Comparison of ENCODE assay signal across 1 cellular context in the genomic region with DNA sequence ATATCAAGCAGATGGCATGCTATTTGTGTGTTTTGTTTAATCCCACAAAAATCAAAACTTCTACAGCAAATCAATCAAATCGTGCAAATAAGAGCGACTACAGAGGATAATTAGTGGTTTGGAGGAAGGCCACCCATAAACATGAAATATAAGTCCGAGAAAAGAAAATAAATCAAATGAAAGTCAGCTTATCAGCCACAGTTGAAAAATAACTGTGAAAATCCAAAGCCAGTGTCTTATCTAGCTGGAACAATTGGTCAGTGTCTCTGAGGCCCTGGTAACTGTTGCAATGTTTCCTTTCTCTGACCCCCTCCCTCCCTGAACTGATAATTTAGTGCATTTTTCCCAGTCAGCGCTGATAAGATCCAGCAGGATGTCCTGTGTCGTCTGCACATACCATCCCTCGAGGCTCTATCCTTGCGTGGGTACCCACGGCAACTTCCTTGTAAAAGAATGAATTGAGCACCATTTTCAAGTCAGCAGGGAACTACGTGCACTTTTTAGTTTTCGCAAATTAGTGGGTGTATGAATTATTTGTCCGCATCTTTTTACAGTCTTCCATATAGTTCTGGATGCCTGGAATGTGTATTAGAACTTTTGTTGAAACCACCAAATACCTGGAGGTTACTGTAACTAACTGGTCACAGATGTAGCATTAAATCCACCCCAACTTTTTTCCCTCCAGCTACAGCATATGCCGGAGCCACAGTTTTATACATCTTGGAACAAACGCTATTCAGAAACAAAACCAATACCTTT.
TF ChIP-seq lines count a peak whose summit lies in the region.

No MANE protein-coding gene starts in this region.

TF ChIP-seq in K562, 482 proteins besides CTCF, POLR2A, EP300 and RAD21 (continued from another document and continues in another):
- TF ChIP-seq, protein P1, sequence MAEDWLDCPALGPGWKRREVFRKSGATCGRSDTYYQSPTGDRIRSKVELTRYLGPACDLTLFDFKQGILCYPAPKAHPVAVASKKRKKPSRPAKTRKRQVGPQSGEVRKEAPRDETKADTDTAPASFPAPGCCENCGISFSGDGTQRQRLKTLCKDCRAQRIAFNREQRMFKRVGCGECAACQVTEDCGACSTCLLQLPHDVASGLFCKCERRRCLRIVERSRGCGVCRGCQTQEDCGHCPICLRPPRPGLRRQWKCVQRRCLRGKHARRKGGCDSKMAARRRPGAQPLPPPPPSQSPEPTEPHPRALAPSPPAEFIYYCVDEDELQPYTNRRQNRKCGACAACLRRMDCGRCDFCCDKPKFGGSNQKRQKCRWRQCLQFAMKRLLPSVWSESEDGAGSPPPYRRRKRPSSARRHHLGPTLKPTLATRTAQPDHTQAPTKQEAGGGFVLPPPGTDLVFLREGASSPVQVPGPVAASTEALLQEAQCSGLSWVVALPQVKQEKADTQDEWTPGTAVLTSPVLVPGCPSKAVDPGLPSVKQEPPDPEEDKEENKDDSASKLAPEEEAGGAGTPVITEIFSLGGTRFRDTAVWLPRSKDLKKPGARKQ (CRISPR knock-in tag; IDR thresholded peaks at IDR 0.05), result no peak
- TF ChIP-seq, protein P2, sequence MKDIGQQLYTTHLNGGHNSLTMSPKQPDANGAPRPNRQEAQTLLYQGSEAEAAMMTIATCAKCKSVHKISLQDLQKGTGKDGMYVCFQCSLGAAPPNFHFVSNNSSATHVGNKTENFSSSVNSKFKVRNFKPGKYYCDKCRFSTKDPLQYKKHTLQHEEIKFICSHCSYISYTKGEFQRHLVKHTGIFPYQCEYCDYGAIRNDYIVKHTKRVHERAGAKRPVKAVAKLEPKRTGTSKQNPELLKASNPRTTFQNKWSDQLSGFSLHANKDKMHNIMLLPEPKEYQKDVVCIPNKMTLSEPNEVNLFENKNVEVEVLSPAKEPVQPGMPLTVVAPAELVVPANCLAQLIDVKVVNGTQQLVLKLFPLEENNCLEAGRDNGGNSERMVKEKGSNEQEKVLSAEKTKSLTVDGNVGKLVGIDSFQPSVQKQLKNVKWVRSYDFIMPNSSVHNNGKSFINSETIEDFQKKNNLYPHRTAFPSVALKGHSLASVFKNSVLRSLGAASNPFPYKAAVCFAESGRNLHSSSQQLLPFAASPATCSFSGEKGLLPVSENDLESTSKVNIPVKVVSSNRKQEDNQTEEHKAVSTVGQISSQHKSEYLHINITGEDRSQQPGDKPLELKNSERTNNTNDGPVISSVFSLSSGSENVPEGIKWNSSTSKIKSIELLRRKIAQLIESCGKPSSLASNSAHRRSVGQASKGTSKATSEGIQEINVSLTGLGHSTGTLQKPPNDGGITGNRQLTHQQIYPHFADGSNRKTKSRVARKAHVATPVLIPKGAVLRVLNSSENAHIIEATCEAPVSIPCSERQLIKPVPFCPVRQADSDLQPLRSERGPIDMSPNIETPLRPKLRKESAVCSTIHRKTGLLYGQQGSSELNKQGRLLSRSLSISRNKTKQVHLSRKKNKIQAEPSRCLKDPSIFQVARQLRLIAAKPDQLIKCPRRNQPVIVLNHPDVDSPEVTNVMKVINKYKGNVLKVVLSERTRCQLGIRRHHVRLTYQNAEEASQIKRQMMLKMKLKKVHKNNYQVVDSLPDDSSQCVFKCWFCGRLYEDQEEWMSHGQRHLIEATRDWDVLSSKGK (CRISPR knock-in tag; IDR thresholded peaks at IDR 0.05), result no peak
- TF ChIP-seq THRAP3 (IDR thresholded peaks at IDR 0.05; ENCODE audit: borderline replicate concordance) (no peak), ZNF124 (CRISPR knock-in tag; IDR thresholded peaks at IDR 0.05) (no peak), NCOA1 (IDR thresholded peaks at IDR 0.05; ENCODE audit: low read depth) (no peak), PCBP2 (IDR thresholded peaks at IDR 0.05; ENCODE audit: low read depth, low read length, poor library complexity, severe bottlenecking) (no peak), ELF4 (CRISPR knock-in tag; IDR thresholded peaks at IDR 0.05) (peak; percentile 70; the same call in 1 of the 2 replicates), ZFPM2 (CRISPR knock-in tag; IDR thresholded peaks at IDR 0.05) (no peak), ZNF75A (CRISPR knock-in tag; IDR thresholded peaks at IDR 0.05) (no peak), NFRKB (IDR thresholded peaks at IDR 0.05; ENCODE audit: low read depth) (no peak), SIRT6 (IDR thresholded peaks at IDR 0.05; ENCODE audit: low read depth, low read length) (no peak), ZNF717 (CRISPR knock-in tag; IDR thresholded peaks at IDR 0.05) (no peak), NR2C2 (CRISPR knock-in tag; IDR thresholded peaks at IDR 0.05) (no peak), NR2C2 (tag; IDR thresholded peaks at IDR 0.05) (peak; percentile 32; the same call in 1 of the 2 replicates), PHF20 (IDR thresholded peaks at IDR 0.05; ENCODE audit: partially characterized antibody) (no peak), BACH1 (tag; IDR thresholded peaks at IDR 0.05) (0 out of 2 replicates have a peak, but pooled peaks have one; percentile 62)
- TF ChIP-seq, protein P3, sequence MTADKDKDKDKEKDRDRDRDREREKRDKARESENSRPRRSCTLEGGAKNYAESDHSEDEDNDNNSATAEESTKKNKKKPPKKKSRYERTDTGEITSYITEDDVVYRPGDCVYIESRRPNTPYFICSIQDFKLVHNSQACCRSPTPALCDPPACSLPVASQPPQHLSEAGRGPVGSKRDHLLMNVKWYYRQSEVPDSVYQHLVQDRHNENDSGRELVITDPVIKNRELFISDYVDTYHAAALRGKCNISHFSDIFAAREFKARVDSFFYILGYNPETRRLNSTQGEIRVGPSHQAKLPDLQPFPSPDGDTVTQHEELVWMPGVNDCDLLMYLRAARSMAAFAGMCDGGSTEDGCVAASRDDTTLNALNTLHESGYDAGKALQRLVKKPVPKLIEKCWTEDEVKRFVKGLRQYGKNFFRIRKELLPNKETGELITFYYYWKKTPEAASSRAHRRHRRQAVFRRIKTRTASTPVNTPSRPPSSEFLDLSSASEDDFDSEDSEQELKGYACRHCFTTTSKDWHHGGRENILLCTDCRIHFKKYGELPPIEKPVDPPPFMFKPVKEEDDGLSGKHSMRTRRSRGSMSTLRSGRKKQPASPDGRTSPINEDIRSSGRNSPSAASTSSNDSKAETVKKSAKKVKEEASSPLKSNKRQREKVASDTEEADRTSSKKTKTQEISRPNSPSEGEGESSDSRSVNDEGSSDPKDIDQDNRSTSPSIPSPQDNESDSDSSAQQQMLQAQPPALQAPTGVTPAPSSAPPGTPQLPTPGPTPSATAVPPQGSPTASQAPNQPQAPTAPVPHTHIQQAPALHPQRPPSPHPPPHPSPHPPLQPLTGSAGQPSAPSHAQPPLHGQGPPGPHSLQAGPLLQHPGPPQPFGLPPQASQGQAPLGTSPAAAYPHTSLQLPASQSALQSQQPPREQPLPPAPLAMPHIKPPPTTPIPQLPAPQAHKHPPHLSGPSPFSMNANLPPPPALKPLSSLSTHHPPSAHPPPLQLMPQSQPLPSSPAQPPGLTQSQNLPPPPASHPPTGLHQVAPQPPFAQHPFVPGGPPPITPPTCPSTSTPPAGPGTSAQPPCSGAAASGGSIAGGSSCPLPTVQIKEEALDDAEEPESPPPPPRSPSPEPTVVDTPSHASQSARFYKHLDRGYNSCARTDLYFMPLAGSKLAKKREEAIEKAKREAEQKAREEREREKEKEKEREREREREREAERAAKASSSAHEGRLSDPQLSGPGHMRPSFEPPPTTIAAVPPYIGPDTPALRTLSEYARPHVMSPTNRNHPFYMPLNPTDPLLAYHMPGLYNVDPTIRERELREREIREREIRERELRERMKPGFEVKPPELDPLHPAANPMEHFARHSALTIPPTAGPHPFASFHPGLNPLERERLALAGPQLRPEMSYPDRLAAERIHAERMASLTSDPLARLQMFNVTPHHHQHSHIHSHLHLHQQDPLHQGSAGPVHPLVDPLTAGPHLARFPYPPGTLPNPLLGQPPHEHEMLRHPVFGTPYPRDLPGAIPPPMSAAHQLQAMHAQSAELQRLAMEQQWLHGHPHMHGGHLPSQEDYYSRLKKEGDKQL (CRISPR knock-in tag; IDR thresholded peaks at IDR 0.05; ENCODE audit: borderline replicate concordance), result no peak
- TF ChIP-seq, protein P4, sequence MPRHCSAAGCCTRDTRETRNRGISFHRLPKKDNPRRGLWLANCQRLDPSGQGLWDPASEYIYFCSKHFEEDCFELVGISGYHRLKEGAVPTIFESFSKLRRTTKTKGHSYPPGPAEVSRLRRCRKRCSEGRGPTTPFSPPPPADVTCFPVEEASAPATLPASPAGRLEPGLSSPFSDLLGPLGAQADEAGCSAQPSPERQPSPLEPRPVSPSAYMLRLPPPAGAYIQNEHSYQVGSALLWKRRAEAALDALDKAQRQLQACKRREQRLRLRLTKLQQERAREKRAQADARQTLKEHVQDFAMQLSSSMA (CRISPR knock-in tag; IDR thresholded peaks at IDR 0.05), result no peak
- TF ChIP-seq, protein P5, sequence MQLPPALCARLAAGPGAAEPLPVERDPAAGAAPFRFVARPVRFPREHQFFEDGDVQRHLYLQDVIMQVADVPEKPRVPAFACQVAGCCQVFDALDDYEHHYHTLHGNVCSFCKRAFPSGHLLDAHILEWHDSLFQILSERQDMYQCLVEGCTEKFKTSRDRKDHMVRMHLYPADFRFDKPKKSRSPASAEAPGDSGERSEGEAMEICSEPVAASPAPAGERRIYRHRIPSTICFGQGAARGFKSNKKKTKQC (CRISPR knock-in tag; IDR thresholded peaks at IDR 0.05), result no peak
- TF ChIP-seq, protein P6, sequence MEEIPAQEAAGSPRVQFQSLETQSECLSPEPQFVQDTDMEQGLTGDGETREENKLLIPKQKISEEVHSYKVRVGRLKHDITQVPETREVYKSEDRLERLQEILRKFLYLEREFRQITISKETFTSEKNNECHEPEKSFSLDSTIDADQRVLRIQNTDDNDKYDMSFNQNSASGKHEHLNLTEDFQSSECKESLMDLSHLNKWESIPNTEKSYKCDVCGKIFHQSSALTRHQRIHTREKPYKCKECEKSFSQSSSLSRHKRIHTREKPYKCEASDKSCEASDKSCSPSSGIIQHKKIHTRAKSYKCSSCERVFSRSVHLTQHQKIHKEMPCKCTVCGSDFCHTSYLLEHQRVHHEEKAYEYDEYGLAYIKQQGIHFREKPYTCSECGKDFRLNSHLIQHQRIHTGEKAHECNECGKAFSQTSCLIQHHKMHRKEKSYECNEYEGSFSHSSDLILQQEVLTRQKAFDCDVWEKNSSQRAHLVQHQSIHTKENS (CRISPR knock-in tag; IDR thresholded peaks at IDR 0.05), result no peak
- TF ChIP-seq, protein P7, sequence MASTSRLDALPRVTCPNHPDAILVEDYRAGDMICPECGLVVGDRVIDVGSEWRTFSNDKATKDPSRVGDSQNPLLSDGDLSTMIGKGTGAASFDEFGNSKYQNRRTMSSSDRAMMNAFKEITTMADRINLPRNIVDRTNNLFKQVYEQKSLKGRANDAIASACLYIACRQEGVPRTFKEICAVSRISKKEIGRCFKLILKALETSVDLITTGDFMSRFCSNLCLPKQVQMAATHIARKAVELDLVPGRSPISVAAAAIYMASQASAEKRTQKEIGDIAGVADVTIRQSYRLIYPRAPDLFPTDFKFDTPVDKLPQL (IDR thresholded peaks at IDR 0.05; ENCODE audit: extremely low read depth, insufficient read length), result no peak
- TF ChIP-seq, protein P8, sequence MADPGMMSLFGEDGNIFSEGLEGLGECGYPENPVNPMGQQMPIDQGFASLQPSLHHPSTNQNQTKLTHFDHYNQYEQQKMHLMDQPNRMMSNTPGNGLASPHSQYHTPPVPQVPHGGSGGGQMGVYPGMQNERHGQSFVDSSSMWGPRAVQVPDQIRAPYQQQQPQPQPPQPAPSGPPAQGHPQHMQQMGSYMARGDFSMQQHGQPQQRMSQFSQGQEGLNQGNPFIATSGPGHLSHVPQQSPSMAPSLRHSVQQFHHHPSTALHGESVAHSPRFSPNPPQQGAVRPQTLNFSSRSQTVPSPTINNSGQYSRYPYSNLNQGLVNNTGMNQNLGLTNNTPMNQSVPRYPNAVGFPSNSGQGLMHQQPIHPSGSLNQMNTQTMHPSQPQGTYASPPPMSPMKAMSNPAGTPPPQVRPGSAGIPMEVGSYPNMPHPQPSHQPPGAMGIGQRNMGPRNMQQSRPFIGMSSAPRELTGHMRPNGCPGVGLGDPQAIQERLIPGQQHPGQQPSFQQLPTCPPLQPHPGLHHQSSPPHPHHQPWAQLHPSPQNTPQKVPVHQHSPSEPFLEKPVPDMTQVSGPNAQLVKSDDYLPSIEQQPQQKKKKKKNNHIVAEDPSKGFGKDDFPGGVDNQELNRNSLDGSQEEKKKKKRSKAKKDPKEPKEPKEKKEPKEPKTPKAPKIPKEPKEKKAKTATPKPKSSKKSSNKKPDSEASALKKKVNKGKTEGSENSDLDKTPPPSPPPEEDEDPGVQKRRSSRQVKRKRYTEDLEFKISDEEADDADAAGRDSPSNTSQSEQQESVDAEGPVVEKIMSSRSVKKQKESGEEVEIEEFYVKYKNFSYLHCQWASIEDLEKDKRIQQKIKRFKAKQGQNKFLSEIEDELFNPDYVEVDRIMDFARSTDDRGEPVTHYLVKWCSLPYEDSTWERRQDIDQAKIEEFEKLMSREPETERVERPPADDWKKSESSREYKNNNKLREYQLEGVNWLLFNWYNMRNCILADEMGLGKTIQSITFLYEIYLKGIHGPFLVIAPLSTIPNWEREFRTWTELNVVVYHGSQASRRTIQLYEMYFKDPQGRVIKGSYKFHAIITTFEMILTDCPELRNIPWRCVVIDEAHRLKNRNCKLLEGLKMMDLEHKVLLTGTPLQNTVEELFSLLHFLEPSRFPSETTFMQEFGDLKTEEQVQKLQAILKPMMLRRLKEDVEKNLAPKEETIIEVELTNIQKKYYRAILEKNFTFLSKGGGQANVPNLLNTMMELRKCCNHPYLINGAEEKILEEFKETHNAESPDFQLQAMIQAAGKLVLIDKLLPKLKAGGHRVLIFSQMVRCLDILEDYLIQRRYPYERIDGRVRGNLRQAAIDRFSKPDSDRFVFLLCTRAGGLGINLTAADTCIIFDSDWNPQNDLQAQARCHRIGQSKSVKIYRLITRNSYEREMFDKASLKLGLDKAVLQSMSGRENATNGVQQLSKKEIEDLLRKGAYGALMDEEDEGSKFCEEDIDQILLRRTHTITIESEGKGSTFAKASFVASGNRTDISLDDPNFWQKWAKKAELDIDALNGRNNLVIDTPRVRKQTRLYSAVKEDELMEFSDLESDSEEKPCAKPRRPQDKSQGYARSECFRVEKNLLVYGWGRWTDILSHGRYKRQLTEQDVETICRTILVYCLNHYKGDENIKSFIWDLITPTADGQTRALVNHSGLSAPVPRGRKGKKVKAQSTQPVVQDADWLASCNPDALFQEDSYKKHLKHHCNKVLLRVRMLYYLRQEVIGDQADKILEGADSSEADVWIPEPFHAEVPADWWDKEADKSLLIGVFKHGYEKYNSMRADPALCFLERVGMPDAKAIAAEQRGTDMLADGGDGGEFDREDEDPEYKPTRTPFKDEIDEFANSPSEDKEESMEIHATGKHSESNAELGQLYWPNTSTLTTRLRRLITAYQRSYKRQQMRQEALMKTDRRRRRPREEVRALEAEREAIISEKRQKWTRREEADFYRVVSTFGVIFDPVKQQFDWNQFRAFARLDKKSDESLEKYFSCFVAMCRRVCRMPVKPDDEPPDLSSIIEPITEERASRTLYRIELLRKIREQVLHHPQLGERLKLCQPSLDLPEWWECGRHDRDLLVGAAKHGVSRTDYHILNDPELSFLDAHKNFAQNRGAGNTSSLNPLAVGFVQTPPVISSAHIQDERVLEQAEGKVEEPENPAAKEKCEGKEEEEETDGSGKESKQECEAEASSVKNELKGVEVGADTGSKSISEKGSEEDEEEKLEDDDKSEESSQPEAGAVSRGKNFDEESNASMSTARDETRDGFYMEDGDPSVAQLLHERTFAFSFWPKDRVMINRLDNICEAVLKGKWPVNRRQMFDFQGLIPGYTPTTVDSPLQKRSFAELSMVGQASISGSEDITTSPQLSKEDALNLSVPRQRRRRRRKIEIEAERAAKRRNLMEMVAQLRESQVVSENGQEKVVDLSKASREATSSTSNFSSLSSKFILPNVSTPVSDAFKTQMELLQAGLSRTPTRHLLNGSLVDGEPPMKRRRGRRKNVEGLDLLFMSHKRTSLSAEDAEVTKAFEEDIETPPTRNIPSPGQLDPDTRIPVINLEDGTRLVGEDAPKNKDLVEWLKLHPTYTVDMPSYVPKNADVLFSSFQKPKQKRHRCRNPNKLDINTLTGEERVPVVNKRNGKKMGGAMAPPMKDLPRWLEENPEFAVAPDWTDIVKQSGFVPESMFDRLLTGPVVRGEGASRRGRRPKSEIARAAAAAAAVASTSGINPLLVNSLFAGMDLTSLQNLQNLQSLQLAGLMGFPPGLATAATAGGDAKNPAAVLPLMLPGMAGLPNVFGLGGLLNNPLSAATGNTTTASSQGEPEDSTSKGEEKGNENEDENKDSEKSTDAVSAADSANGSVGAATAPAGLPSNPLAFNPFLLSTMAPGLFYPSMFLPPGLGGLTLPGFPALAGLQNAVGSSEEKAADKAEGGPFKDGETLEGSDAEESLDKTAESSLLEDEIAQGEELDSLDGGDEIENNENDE (IDR thresholded peaks at IDR 0.05; ENCODE audit: low read depth, low read length), result no peak
